Comparison of ENCODE assay signal across 18 cellular contexts in genomic region chr13:27211271-27211670, GRCh38. TPM values are rescaled to one million over a fixed set of nuclear protein-coding genes. Genes with fewer than 3 reads are reported as not detected.
A peak's percentile ranks its signal among the peaks of the same experiment; 100 is the strongest.
DNase-seq lines count a peak whose midpoint lies in the region; ATAC-seq and TF ChIP-seq lines count a peak whose summit lies in the region.
"Had no signal": no experiment of that assay in that cellular context is flagged by ENCODE, and none has a peak within 500 bp of the region (broad histone marks: within the 10 kb centered on the region; RNA-seq: fewer than 3 reads in every experiment).

No MANE protein-coding gene starts in this region.

- DNase-seq in natural killer cell, result no peak
- no peak for DNase-seq in natural killer cell treated with Interleukin-12 subunit alpha and Interleukin-12 subunit beta and Interleukin-15 and Interleukin-18, amount 100 ng/mL, for 72 hours (ENCODE audit: low spot score)
- no peak for DNase-seq in IMR-90
- no peak for DNase-seq in SJSA1 (ENCODE audit: low read depth in 1 of 2, low spot score in 2 of 2)
- no peak for DNase-seq in caudate nucleus (lab: John Stamatoyannopoulos, UW)
- DNase-seq: 8988T; AML-193; BE2C; Calu3; CD4-positive, alpha-beta memory T cell; COR-L47; DMS79; GDM1 had no signal

- H3K36me3 Mint-ChIP-seq in natural killer cell, result peaks cover 14% of the 10 kb centered on the region
- H3K36me3 Mint-ChIP-seq in natural killer cell treated with Interleukin-12 subunit alpha and Interleukin-12 subunit beta and Interleukin-15 and Interleukin-18, amount 100 ng/mL, for 72 hours, result peaks cover 8% of the 10 kb centered on the region

- H2BK15ac ChIP-seq in IMR-90 (ENCODE audit: low read depth, low read length), result no peak overlapping the region

- no peak overlapping the region for H4K91ac ChIP-seq in IMR-90 (ENCODE audit: insufficient read depth, low read depth, low read length)

- no peak overlapping the region for H2AFZ ChIP-seq in IMR-90 (replicated peaks; ENCODE audit: low read length, poor library complexity)

- in situ Hi-C loops in IMR-90 (cut with MboI; ENCODE audit: low sequenced_read_pairs), result no loop called here

- H3K23ac ChIP-seq in IMR-90 (ENCODE audit: low read depth, low read length), result no peak overlapping the region

- no peaks in the 10 kb centered on the region for H3K79me1 ChIP-seq in IMR-90 (ENCODE audit: low read depth in 1 of 2, low read length in 2 of 2)

- H2AK9ac ChIP-seq in IMR-90 (replicated peaks; ENCODE audit: low read depth, low read length, poor library complexity), result no peak overlapping the region

- H3K9ac ChIP-seq in IMR-90 (ENCODE audit: low read depth, low read length), result no peak overlapping the region
- H3K9ac ChIP-seq: BLaER1 treated with 17β-estradiol and CSF1 and Interleukin-3, amounts not matched to agents 10 nM and 100 nM had no signal

- no peak overlapping the region for H3K27ac Mint-ChIP-seq in natural killer cell
- no peak overlapping the region for H3K27ac Mint-ChIP-seq in natural killer cell treated with Interleukin-12 subunit alpha and Interleukin-12 subunit beta and Interleukin-15 and Interleukin-18, amount 100 ng/mL, for 72 hours
- H3K27ac Mint-ChIP-seq: CD4-positive, alpha-beta memory T cell had no signal

- H3K56ac ChIP-seq in IMR-90 (ENCODE audit: extremely low read depth, insufficient read depth, low read length), result no peak overlapping the region

- CTCF ChIA-PET in IMR-90 (lab: Yijun Ruan, JAX), result no interaction called here

- H3K9me1 ChIP-seq in IMR-90 (ENCODE audit: insufficient read depth, low read length), result no peaks in the 10 kb centered on the region

- H3K4me3 Mint-ChIP-seq in natural killer cell, result peak overlapping the region; percentile 31
- no peak overlapping the region for H3K4me3 Mint-ChIP-seq in natural killer cell treated with Interleukin-12 subunit alpha and Interleukin-12 subunit beta and Interleukin-15 and Interleukin-18, amount 100 ng/mL, for 72 hours
- H3K4me3 Mint-ChIP-seq: CD4-positive, alpha-beta memory T cell had no signal

- H3K14ac ChIP-seq in IMR-90 (replicated peaks; ENCODE audit: low read depth, low read length), result no peak overlapping the region

- dilution Hi-C loops in IMR-90 (cut with HindIII; ENCODE audit: low sequenced_read_pairs, unreplicated experiment), result no loop called here

- no peak overlapping the region for H4K8ac ChIP-seq in IMR-90 (ENCODE audit: low read depth in 2 of 2, low read length in 2 of 2)

- ATAC-seq in natural killer cell (no peak), IMR-90 (ENCODE audit: low read depth) (no peak), GM21576 (IDR thresholded peaks at IDR 0.05; ENCODE audit: unreplicated experiment) (no peak)
- no peak for ATAC-seq in natural killer cell treated with Interleukin-12 subunit alpha and Interleukin-12 subunit beta and Interleukin-15 and Interleukin-18, amount 100 ng/mL, for 72 hours
- ATAC-seq: A549, GM12878 had no signal

- H4K20me1 ChIP-seq in IMR-90 (ENCODE audit: insufficient read depth, low read length), result no peaks in the 10 kb centered on the region
- H4K20me1 ChIP-seq: BLaER1 treated with 17β-estradiol and CSF1 and Interleukin-3, amounts not matched to agents 10 nM and 100 nM had no signal

- peaks cover 23 to 29% of the 10 kb centered on the region in 2 donors for H3K4me1 Mint-ChIP-seq in natural killer cell
- H3K4me1 Mint-ChIP-seq in natural killer cell treated with Interleukin-12 subunit alpha and Interleukin-12 subunit beta and Interleukin-15 and Interleukin-18, amount 100 ng/mL, for 72 hours (ENCODE audit: low read depth in 2 of 2), result peaks cover 17 to 21% of the 10 kb centered on the region in 2 donors
- H3K4me1 Mint-ChIP-seq: CD4-positive, alpha-beta memory T cell had no signal

- H3K9me3 Mint-ChIP-seq in natural killer cell, result no peaks in the 10 kb centered on the region
- H3K9me3 Mint-ChIP-seq in natural killer cell treated with Interleukin-12 subunit alpha and Interleukin-12 subunit beta and Interleukin-15 and Interleukin-18, amount 100 ng/mL, for 72 hours, result no peaks in the 10 kb centered on the region

- peak overlapping the region; percentile 51 for H2BK5ac ChIP-seq in IMR-90 (ENCODE audit: low read depth, low read length, poor library complexity, severe bottlenecking)

- H3K27me3 ChIP-seq in IMR-90 (ENCODE audit: control insufficient read depth, insufficient read depth, low read length) (no peaks in the 10 kb centered on the region), SJSA1 (replicated peaks) (no peaks in the 10 kb centered on the region)
- H3K27me3 ChIP-seq: BLaER1 treated with 17β-estradiol and CSF1 and Interleukin-3, amounts not matched to agents 10 nM and 100 nM had no signal

- H3K4me3 ChIP-seq in IMR-90 (ENCODE audit: insufficient read depth, low read depth, low read length) (no peak overlapping the region), SJSA1 (no peak overlapping the region)
- H3K4me3 ChIP-seq: A549; BLaER1 treated with 17β-estradiol and CSF1 and Interleukin-3, amounts not matched to agents 10 nM and 100 nM; GM12878; HAP-1 had no signal

- H3K18ac ChIP-seq in IMR-90 (ENCODE audit: low read depth, low read length), result no peak overlapping the region

- POLR2A ChIA-PET in IMR-90 (lab: Charles Lee; ENCODE audit: unreplicated experiment), result no interaction called here

- no TSS peak for BruUV-seq in IMR-90 (replicated peaks; lab: Mats Ljungman, UMichigan)

- no peak overlapping the region for H2BK120ac ChIP-seq in IMR-90 (ENCODE audit: low read depth, low read length)

- intact Hi-C loops in natural killer cell (cut with micrococcal nuclease), result no loop called here
- intact Hi-C loops in IMR-90 (cut with micrococcal nuclease), result no loop called here

- no peak for TF ChIP-seq CTCF in natural killer cell (IDR thresholded peaks at IDR 0.05)
- TF ChIP-seq CTCF in IMR-90 (conservative IDR thresholded peaks at IDR 0.05; ENCODE audit: low read depth, low read length), result no peak

- H3K27me3 Mint-ChIP-seq in natural killer cell (ENCODE audit: low read depth in 2 of 2), result peaks cover 0 to 7% of the 10 kb centered on the region in 2 donors
- H3K27me3 Mint-ChIP-seq in natural killer cell treated with Interleukin-12 subunit alpha and Interleukin-12 subunit beta and Interleukin-15 and Interleukin-18, amount 100 ng/mL, for 72 hours, result peaks cover 0 to 5% of the 10 kb centered on the region in 2 donors

- no peaks in the 10 kb centered on the region for H3K9me3 ChIP-seq in IMR-90 (ENCODE audit: control insufficient read depth, insufficient read depth, low read length)
- H3K9me3 ChIP-seq in SJSA1 (replicated peaks), result no peaks in the 10 kb centered on the region
- H3K9me3 ChIP-seq: A549, HAP-1 had no signal

- no peak overlapping the region for H4K5ac ChIP-seq in IMR-90 (ENCODE audit: low read depth, low read length)

- WGBS in IMR-90 (ENCODE audit: extremely low coverage in 2 of 2, insufficient read length in 1 of 2), 2 experiments, result no CpG with 5 or more reads among the region's 1 CpG

- 0 out of 2 replicates have a peak, but pooled peaks cover 3% of the 10 kb centered on the region for H3K4me1 ChIP-seq in IMR-90 (ENCODE audit: control insufficient read depth, insufficient read depth, low read length)
- peaks cover 9% of the 10 kb centered on the region for H3K4me1 ChIP-seq in SJSA1 (replicated peaks)
- H3K4me1 ChIP-seq: A549; BE2C; BLaER1 treated with 17β-estradiol and CSF1 and Interleukin-3, amounts not matched to agents 10 nM and 100 nM; HAP-1 had no signal

- H3K4me2 ChIP-seq in IMR-90 (ENCODE audit: low read depth, low read length), result no peak overlapping the region
- H3K4me2 ChIP-seq: A549; BLaER1 treated with 17β-estradiol and CSF1 and Interleukin-3, amounts not matched to agents 10 nM and 100 nM had no signal

- no peak overlapping the region for H2AK5ac ChIP-seq in IMR-90 (ENCODE audit: low read depth, low read length)

- no peak for TF ChIP-seq POLR2A in IMR-90 (IDR thresholded peaks at IDR 0.05; ENCODE audit: low read depth, low read length)

- TF ChIP-seq RAD21 in IMR-90 (IDR thresholded peaks at IDR 0.05; ENCODE audit: low read length), result no peak

- no peak overlapping the region for H2BK20ac ChIP-seq in IMR-90 (ENCODE audit: low read depth, low read length)

- H3K4ac ChIP-seq in IMR-90 (ENCODE audit: low read depth, low read length), result no peak overlapping the region

- H3K36me3 ChIP-seq in IMR-90 (ENCODE audit: control insufficient read depth, insufficient read depth, low read length) (no peaks in the 10 kb centered on the region), SJSA1 (no peaks in the 10 kb centered on the region)
- H3K36me3 ChIP-seq: BE2C, HAP-1 had no signal

- H3K27ac ChIP-seq in IMR-90 (ENCODE audit: insufficient read depth, low read length) (no peak overlapping the region), SJSA1 (0 out of 2 replicates have a peak overlapping the region, but pooled peaks have one; percentile 55), caudate nucleus (ENCODE audit: low read depth, low read length) (no peak overlapping the region)
- H3K27ac ChIP-seq: A549; BLaER1 treated with 17β-estradiol and CSF1 and Interleukin-3, amounts not matched to agents 10 nM and 100 nM had no signal

TF ChIP-seq in IMR-90, 13 proteins besides CTCF, POLR2A, EP300 and RAD21 (continues in another document):
- TF ChIP-seq RCOR1 (IDR thresholded peaks at IDR 0.05; ENCODE audit: insufficient replicate concordance, low read length), result no peak

RNA-seq across cellular contexts. Expression of gene USP12, which starts 39.7 kb away (rescaled TPM):
- total RNA-seq in natural killer cell (10 to 100 TPM; 44.3 to 55.3 (median 50.9) TPM), IMR-90 (2012; rRNA removed) (16.5 and 27.2 TPM in 2 replicates)
- total RNA-seq in natural killer cell treated with Interleukin-12 subunit alpha and Interleukin-12 subunit beta and Interleukin-15 and Interleukin-18, amount 100 ng/mL, for 72 hours, result 10 to 100 TPM; 51.4 to 78.6 TPM
- 7.8 and 11.8 TPM in 2 replicates for polyA plus RNA-seq in IMR-90 (2012; rRNA removed)
- polyA plus RNA-seq in IMR-90 (2012; cell fraction: cytosol; rRNA removed), result 1.1 and 4.1 TPM in 2 replicates
- polyA plus RNA-seq in IMR-90 (2012; cell fraction: nucleus; rRNA removed; ENCODE audit: low replicate concordance), result 0.81 and 8.1 TPM in 2 replicates
- total RNA-seq in SJSA1 (2014; rRNA removed; shearing (Covaris generic)), result 10.9 and 16.2 TPM in 2 replicates

RNA-seq across cellular contexts. Expression of gene RPL21, which starts 40.1 kb away (rescaled TPM):
- total RNA-seq in natural killer cell (1,000 to 10,000 TPM in 2 of 3 donors, 100 to 1,000 TPM in 1; 969 to 1,229 (median 1,130) TPM), IMR-90 (2012; rRNA removed) (1,160 and 1,364 TPM in 2 replicates)
- 100 to 1,000 TPM; 748 to 990 TPM for total RNA-seq in natural killer cell treated with Interleukin-12 subunit alpha and Interleukin-12 subunit beta and Interleukin-15 and Interleukin-18, amount 100 ng/mL, for 72 hours
- polyA plus RNA-seq in IMR-90 (2012; rRNA removed), result 912 and 966 TPM in 2 replicates
- 476 and 972 TPM in 2 replicates for polyA plus RNA-seq in IMR-90 (2012; cell fraction: cytosol; rRNA removed)
- polyA plus RNA-seq in IMR-90 (2012; cell fraction: nucleus; rRNA removed; ENCODE audit: low replicate concordance), result 66.0 and 616 TPM in 2 replicates
- total RNA-seq in SJSA1 (2014; rRNA removed; shearing (Covaris generic)), result 625 and 934 TPM in 2 replicates

RNA-seq across cellular contexts. Expression of gene RASL11A, which starts 59.4 kb away (rescaled TPM):
- total RNA-seq in natural killer cell (1 to 10 TPM in 2 of 3 donors, under 1 TPM in 1; 0.70 to 2.0 (median 1.4) TPM), IMR-90 (2012; rRNA removed) (15.3 and 18.5 TPM in 2 replicates)
- 1 to 10 TPM; 1.7 to 3.3 TPM for total RNA-seq in natural killer cell treated with Interleukin-12 subunit alpha and Interleukin-12 subunit beta and Interleukin-15 and Interleukin-18, amount 100 ng/mL, for 72 hours
- 9.8 and 10.4 TPM in 2 replicates for polyA plus RNA-seq in IMR-90 (2012; rRNA removed)
- polyA plus RNA-seq in IMR-90 (2012; cell fraction: cytosol; rRNA removed), result 9.5 and 12.6 TPM in 2 replicates
- polyA plus RNA-seq in IMR-90 (2012; cell fraction: nucleus; rRNA removed; ENCODE audit: low replicate concordance), result 6.3 and 7.6 TPM in 2 replicates
- total RNA-seq in SJSA1 (2014; rRNA removed; shearing (Covaris generic)), result 1.6 and 1.9 TPM in 2 replicates
